ENCODE assay signal across 1 cellular context in genomic region chr4:81845761-81846160, GRCh38.
TF ChIP-seq lines count a peak whose summit lies in the region.

No MANE protein-coding gene starts in this region.

TF ChIP-seq in GM23338, 12 proteins besides CTCF, POLR2A, EP300 and RAD21 (continued from another document):
- TF ChIP-seq, protein P1, sequence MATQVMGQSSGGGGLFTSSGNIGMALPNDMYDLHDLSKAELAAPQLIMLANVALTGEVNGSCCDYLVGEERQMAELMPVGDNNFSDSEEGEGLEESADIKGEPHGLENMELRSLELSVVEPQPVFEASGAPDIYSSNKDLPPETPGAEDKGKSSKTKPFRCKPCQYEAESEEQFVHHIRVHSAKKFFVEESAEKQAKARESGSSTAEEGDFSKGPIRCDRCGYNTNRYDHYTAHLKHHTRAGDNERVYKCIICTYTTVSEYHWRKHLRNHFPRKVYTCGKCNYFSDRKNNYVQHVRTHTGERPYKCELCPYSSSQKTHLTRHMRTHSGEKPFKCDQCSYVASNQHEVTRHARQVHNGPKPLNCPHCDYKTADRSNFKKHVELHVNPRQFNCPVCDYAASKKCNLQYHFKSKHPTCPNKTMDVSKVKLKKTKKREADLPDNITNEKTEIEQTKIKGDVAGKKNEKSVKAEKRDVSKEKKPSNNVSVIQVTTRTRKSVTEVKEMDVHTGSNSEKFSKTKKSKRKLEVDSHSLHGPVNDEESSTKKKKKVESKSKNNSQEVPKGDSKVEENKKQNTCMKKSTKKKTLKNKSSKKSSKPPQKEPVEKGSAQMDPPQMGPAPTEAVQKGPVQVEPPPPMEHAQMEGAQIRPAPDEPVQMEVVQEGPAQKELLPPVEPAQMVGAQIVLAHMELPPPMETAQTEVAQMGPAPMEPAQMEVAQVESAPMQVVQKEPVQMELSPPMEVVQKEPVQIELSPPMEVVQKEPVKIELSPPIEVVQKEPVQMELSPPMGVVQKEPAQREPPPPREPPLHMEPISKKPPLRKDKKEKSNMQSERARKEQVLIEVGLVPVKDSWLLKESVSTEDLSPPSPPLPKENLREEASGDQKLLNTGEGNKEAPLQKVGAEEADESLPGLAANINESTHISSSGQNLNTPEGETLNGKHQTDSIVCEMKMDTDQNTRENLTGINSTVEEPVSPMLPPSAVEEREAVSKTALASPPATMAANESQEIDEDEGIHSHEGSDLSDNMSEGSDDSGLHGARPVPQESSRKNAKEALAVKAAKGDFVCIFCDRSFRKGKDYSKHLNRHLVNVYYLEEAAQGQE (IDR thresholded peaks at IDR 0.05; ENCODE audit: unreplicated experiment) = no peak
- no peak for TF ChIP-seq EZH2 (IDR thresholded peaks at IDR 0.05; ENCODE audit: low read depth, unreplicated experiment)
- TF ChIP-seq ZNF114 (CRISPR knock-in tag; IDR thresholded peaks at IDR 0.05) = no peak
- no peak for TF ChIP-seq JUNB (IDR thresholded peaks at IDR 0.05; ENCODE audit: unreplicated experiment)
- no peak for TF ChIP-seq ZNF462 (CRISPR knock-in tag; IDR thresholded peaks at IDR 0.05)
- no peak for TF ChIP-seq CREB1 (CRISPR knock-in tag; IDR thresholded peaks at IDR 0.05; ENCODE audit: low read depth)
- no peak for TF ChIP-seq NANOG (IDR thresholded peaks at IDR 0.05; ENCODE audit: borderline replicate concordance)
- TF ChIP-seq STAT1 (IDR thresholded peaks at IDR 0.05; ENCODE audit: unreplicated experiment) = no peak
TF ChIP-seq in GM23338: peak in this region for 0.
